14 cellular contexts compared by ENCODE assay signal in genomic region chr3:182947892-182948291, GRCh38. TPM values are rescaled to one million over a fixed set of nuclear protein-coding genes. Genes with fewer than 3 reads are reported as not detected.
A peak's percentile ranks its signal among the peaks of the same experiment; 100 is the strongest.
DNase-seq lines count a peak whose midpoint lies in the region; ATAC-seq and TF ChIP-seq lines count a peak whose summit lies in the region.
"Had no signal": no experiment of that assay in that cellular context is flagged by ENCODE, and none has a peak within 500 bp of the region (broad histone marks: within the 10 kb centered on the region; RNA-seq: fewer than 3 reads in every experiment).

No MANE protein-coding gene starts in this region.

- H3K27me3 Mint-ChIP-seq in CD4-positive, alpha-beta memory T cell, result no peaks in the 10 kb centered on the region

- no peaks in the 10 kb centered on the region for H3K9me3 Mint-ChIP-seq in CD4-positive, alpha-beta memory T cell
- H3K9me3 Mint-ChIP-seq: activated naive CD4-positive, alpha-beta T cell treated with anti-CD3 and anti-CD28 coated beads, Interleukin-2, amount 50 U/mL, for 72 hours had no signal

- H3K27ac ChIP-seq in liver (ENCODE audit: low read depth in 1 of 2, low read length in 2 of 2), result no peak overlapping the region
- H3K27ac ChIP-seq in CD4-positive, alpha-beta memory T cell (ENCODE audit: low read depth, low read length), result no peak overlapping the region
- H3K27ac ChIP-seq: 22Rv1 had no signal

- in situ Hi-C loops in SK-MEL-5 (cut with HindIII; ENCODE audit: low pct_unique_long_range_greater_than_20kb, low sequenced_read_pairs), result no loop called here

- H3K27ac Mint-ChIP-seq in CD4-positive, alpha-beta memory T cell, result peak overlapping the region in 2 of 7 donors; percentile 6 to 64
- H3K27ac Mint-ChIP-seq: activated naive CD4-positive, alpha-beta T cell treated with anti-CD3 and anti-CD28 coated beads, Interleukin-2, amount 50 U/mL, for 72 hours had no signal

- DNase-seq in DMS 273 (lab: John Stamatoyannopoulos, UW; ENCODE audit: unreplicated experiment) (peak; percentile 21), DMS 273 treated with DMSO at 0.1 percent for 48 hours (lab: John Stamatoyannopoulos, UW) (no peak), SK-MEL-5 (ENCODE audit: low read depth, low spot score) (peak; percentile 56), NCI-H774 (lab: John Stamatoyannopoulos, UW) (no peak)
- DNase-seq in CD4-positive, alpha-beta memory T cell, result no peak
- DNase-seq: glutamatergic neuron, KG1, left ventricle myocardium superior, NCI-H446 treated with DMSO at 0.1 percent for 48 hours had no signal

- peaks cover 2 to 21% (median 11%) of the 10 kb centered on the region in 4 donors for H3K36me3 ChIP-seq in liver (ENCODE audit: control insufficient read depth in 4 of 4, insufficient read depth in 3 of 4, low read depth in 1 of 4, low read length in 3 of 4)
- H3K36me3 ChIP-seq in CD4-positive, alpha-beta memory T cell (ENCODE audit: insufficient read depth, low read length), result peaks cover 18% of the 10 kb centered on the region

- intact Hi-C loops in CD4-positive, alpha-beta memory T cell (cut with micrococcal nuclease), result no loop called here

- peaks cover 0 to 2% (median 0%) of the 10 kb centered on the region in 4 donors for H3K4me1 Mint-ChIP-seq in CD4-positive, alpha-beta memory T cell

- H3K36me3 Mint-ChIP-seq in CD4-positive, alpha-beta memory T cell, result peaks cover 40 to 50% of the 10 kb centered on the region in 2 donors

- H3K4me3 Mint-ChIP-seq in CD4-positive, alpha-beta memory T cell, result no peak overlapping the region

- POLR2A ChIA-PET in CD4-positive, alpha-beta memory T cell (lab: Charles Lee; ENCODE audit: partially characterized antibody), result no interaction called here

- ATAC-seq in HG03175 (IDR thresholded peaks at IDR 0.05; ENCODE audit: unreplicated experiment) (peak; percentile 74), GM21390 (IDR thresholded peaks at IDR 0.05; ENCODE audit: unreplicated experiment) (no peak)
- ATAC-seq: left ventricle myocardium superior had no signal

- no peaks in the 10 kb centered on the region for H3K27me3 ChIP-seq in liver (ENCODE audit: control insufficient read depth in 4 of 4, insufficient read depth in 4 of 4, low read length in 3 of 4)
- H3K27me3 ChIP-seq in CD4-positive, alpha-beta memory T cell (ENCODE audit: insufficient read depth, low read length), result no peaks in the 10 kb centered on the region

- no peaks in the 10 kb centered on the region for H3K9me3 ChIP-seq in liver (ENCODE audit: control insufficient read depth in 4 of 4, low read length in 3 of 4)
- no peaks in the 10 kb centered on the region for H3K9me3 ChIP-seq in CD4-positive, alpha-beta memory T cell (ENCODE audit: control insufficient read depth in 1 of 2, low read length in 2 of 2)

- H3K9ac ChIP-seq in liver (ENCODE audit: low read depth in 1 of 2, low read length in 2 of 2), result no peak overlapping the region

- H3K4me1 ChIP-seq in liver (ENCODE audit: control insufficient read depth in 4 of 4, insufficient read depth in 4 of 4, low read length in 3 of 4), result peaks cover 0 to 5% (median 1%) of the 10 kb centered on the region in 4 donors
- no peaks in the 10 kb centered on the region for H3K4me1 ChIP-seq in CD4-positive, alpha-beta memory T cell (ENCODE audit: insufficient read depth, low read length)

- TF ChIP-seq RAD21 in liver (IDR thresholded peaks at IDR 0.05), result peak; percentile 69 to 77

- TF ChIP-seq CTCF in liver (IDR thresholded peaks at IDR 0.05; ENCODE audit: low read depth, low read length, missing input control), result peak; percentile 10

- CTCF ChIA-PET in CD4-positive, alpha-beta memory T cell (lab: Charles Lee; ENCODE audit: partially characterized antibody), result interaction anchor here (0.6 kb wide), 1 partner anchor 41 kb away, joined by 3 read pairs; no protein-coding TSS in a partner anchor

- H3K4me3 ChIP-seq in liver (ENCODE audit: low read depth in 1 of 3, low read length in 3 of 3), result no peak overlapping the region
- no peak overlapping the region for H3K4me3 ChIP-seq in CD4-positive, alpha-beta memory T cell (ENCODE audit: low read length in 2 of 2)

TF ChIP-seq in liver, 16 proteins besides CTCF, POLR2A, EP300 and RAD21:
- TF ChIP-seq GABPA (IDR thresholded peaks at IDR 0.05 in 1 of 2, conservative IDR thresholded peaks at IDR 0.05 in 1 of 2) (no peak), ZBTB33 (IDR thresholded peaks at IDR 0.05) (no peak), RXRA (IDR thresholded peaks at IDR 0.05) (no peak), YY1 (IDR thresholded peaks at IDR 0.05) (peak; percentile 16), SP1 (IDR thresholded peaks at IDR 0.05) (no peak), EGR1 (IDR thresholded peaks at IDR 0.05; ENCODE audit: low read depth in 2 of 2) (no peak), MAX (IDR thresholded peaks at IDR 0.05) (no peak), TAF1 (conservative IDR thresholded peaks at IDR 0.05) (no peak), HNF4A (conservative IDR thresholded peaks at IDR 0.05) (peak; percentile 11 to 45), HNF4G (IDR thresholded peaks at IDR 0.05) (no peak)
- TF ChIP-seq, protein P1, sequence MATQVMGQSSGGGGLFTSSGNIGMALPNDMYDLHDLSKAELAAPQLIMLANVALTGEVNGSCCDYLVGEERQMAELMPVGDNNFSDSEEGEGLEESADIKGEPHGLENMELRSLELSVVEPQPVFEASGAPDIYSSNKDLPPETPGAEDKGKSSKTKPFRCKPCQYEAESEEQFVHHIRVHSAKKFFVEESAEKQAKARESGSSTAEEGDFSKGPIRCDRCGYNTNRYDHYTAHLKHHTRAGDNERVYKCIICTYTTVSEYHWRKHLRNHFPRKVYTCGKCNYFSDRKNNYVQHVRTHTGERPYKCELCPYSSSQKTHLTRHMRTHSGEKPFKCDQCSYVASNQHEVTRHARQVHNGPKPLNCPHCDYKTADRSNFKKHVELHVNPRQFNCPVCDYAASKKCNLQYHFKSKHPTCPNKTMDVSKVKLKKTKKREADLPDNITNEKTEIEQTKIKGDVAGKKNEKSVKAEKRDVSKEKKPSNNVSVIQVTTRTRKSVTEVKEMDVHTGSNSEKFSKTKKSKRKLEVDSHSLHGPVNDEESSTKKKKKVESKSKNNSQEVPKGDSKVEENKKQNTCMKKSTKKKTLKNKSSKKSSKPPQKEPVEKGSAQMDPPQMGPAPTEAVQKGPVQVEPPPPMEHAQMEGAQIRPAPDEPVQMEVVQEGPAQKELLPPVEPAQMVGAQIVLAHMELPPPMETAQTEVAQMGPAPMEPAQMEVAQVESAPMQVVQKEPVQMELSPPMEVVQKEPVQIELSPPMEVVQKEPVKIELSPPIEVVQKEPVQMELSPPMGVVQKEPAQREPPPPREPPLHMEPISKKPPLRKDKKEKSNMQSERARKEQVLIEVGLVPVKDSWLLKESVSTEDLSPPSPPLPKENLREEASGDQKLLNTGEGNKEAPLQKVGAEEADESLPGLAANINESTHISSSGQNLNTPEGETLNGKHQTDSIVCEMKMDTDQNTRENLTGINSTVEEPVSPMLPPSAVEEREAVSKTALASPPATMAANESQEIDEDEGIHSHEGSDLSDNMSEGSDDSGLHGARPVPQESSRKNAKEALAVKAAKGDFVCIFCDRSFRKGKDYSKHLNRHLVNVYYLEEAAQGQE (IDR thresholded peaks at IDR 0.05), result no peak

RNA-seq across cellular contexts. Expression of gene DCUN1D1, which starts 32.4 kb away (rescaled TPM):
- 24.7 and 25.2 TPM in 2 replicates for total RNA-seq in SK-MEL-5 (2014; rRNA removed; shearing (Covaris generic))
- polyA plus RNA-seq in SK-MEL-5 (2015; cell fraction: cytosol; rRNA removed), result 16.3 and 20.7 TPM in 2 replicates
- polyA plus RNA-seq in SK-MEL-5 (2015; cell fraction: nucleus; rRNA removed), result 18.2 and 22.0 TPM in 2 replicates
- total RNA-seq in liver, result 10 to 100 TPM; 30.5 to 56.0 TPM
- 10 to 100 TPM in 1 of 2 donors, 1 to 10 TPM in 1; 9.1 to 16.4 TPM for polyA plus RNA-seq in liver
- 10 to 100 TPM; 34.4 to 36.4 TPM for total RNA-seq in CD4-positive, alpha-beta memory T cell
- polyA plus RNA-seq in CD4-positive, alpha-beta memory T cell, result 10 to 100 TPM; 26.1 to 31.1 TPM

Comparison
In these comparisons a context has a peak if more than half of its experiments do, and no peak if none do; other contexts are left out.
1. DNase-seq: peak in DMS 273 (single experiment) and SK-MEL-5 (single experiment); none in DMS 273 treated with DMSO at 0.1 percent for 48 hours (single experiment), NCI-H774 (single experiment) and CD4-positive, alpha-beta memory T cell (0 of 5).